3 cellular contexts compared by ENCODE assay signal in the genomic region with DNA sequence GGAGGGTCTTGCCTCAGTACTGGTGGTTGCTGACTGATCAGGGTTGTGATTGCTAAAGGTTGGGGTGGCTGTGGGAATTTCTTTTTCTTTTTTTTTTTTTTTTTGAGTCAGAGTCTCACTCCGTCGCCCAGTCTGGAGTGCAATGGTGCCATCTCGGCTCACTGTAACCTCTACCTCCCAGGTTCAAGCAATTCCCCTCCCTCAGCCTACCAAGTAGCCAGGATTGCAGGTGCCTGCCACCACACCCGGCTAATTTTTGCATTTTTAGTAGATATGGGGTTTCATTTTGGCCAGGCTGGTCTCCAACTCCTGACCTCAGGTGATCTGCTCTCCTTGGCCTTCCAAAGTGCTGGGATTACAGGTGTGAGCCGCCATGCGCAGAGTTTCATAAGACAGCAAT.
DNase-seq lines count a peak whose midpoint lies in the region; TF ChIP-seq lines count a peak whose summit lies in the region.
"Not testable (repeated sequence)": the region's sequence is repeated elsewhere in the genome, so short reads cannot be mapped to it uniquely, and the experiment has no call there.

No MANE protein-coding gene starts in this region.

- not testable (repeated sequence) for H3K36me3 Mint-ChIP-seq in CD14-positive monocyte; chondrocyte (ENCODE audit: low read depth)

- H3K27ac Mint-ChIP-seq in CD14-positive monocyte; chondrocyte (ENCODE audit: unreplicated experiment): not testable (repeated sequence)

- peaks cover 4 to 19% (median 13%) of the 10 kb centered on the region in 7 donors for H3K9me3 Mint-ChIP-seq in CD14-positive monocyte
- peaks cover 42% of the 10 kb centered on the region for H3K9me3 Mint-ChIP-seq in chondrocyte (ENCODE audit: low read depth)

- H3K4me3 Mint-ChIP-seq in CD14-positive monocyte; chondrocyte (ENCODE audit: unreplicated experiment): not testable (repeated sequence)

- DNase-seq in CD14-positive monocyte (ENCODE audit: low spot score) (peak; percentile 42), chondrocyte (ENCODE audit: low spot score) (peak; percentile 46)
- DNase-seq in activated effector memory CD4-positive, alpha-beta T cell treated with anti-CD3 and anti-CD28 coated beads, Interleukin-2, amount 50 U/mL, for 16 hours: peak; percentile 54

- not testable (repeated sequence) for TF ChIP-seq CTCF in CD14-positive monocyte (IDR thresholded peaks at IDR 0.05); chondrocyte (IDR thresholded peaks at IDR 0.05)

- intact Hi-C loops in CD14-positive monocyte (cut with micrococcal nuclease): not testable (repeated sequence)

- not testable (repeated sequence) for H3K27me3 Mint-ChIP-seq in CD14-positive monocyte (ENCODE audit: low read depth in 3 of 3); chondrocyte (ENCODE audit: low read depth)

- H3K4me1 Mint-ChIP-seq in CD14-positive monocyte; chondrocyte (ENCODE audit: low read depth): not testable (repeated sequence)
